18 cellular contexts compared by ENCODE assay signal in genomic region chr17:30244853-30245385, GRCh38. TPM values are rescaled to one million over a fixed set of nuclear protein-coding genes. Genes with fewer than 3 reads are reported as not detected.
DNase-seq lines count a peak whose midpoint lies in the region; FAIRE-seq and TF ChIP-seq lines count a peak whose summit lies in the region.
"Had no signal": no experiment of that assay in that cellular context is flagged by ENCODE, and none has a peak within 500 bp of the region (broad histone marks: within the 10 kb centered on the region; RNA-seq: fewer than 3 reads in every experiment).

No MANE protein-coding gene starts in this region.

- intact Hi-C loops in CD4-positive, alpha-beta memory T cell (cut with micrococcal nuclease), result no loop called here

- TF ChIP-seq CTCF in HFF-Myc (IDR thresholded peaks at IDR 0.05; ENCODE audit: low read depth, low read length, missing control alignments), result no peak
- TF ChIP-seq CTCF in astrocyte (IDR thresholded peaks at IDR 0.05; ENCODE audit: insufficient read depth, low read depth, low read length), result no peak

- POLR2A ChIA-PET in CD4-positive, alpha-beta memory T cell (lab: Charles Lee; ENCODE audit: partially characterized antibody), result interaction anchor here (0.9 kb wide), 1 partner anchor 8 kb away, joined by 3 read pairs; no protein-coding TSS in a partner anchor

- H3K4me2 ChIP-seq in astrocyte (ENCODE audit: low read length), result peak overlapping the region; percentile 48

- H3K9me3 Mint-ChIP-seq in astrocyte (ENCODE audit: unreplicated experiment), result peaks cover 8% of the 10 kb centered on the region
- peaks cover 0 to 4% (median 0%) of the 10 kb centered on the region in 8 donors for H3K9me3 Mint-ChIP-seq in CD4-positive, alpha-beta memory T cell
- H3K9me3 Mint-ChIP-seq: activated CD4-positive, alpha-beta memory T cell treated with anti-CD3 and anti-CD28 coated beads, Interleukin-2, amount 10 ng/mL, durations not matched to agents 7 days and 5 days; memory B cell; stimulated activated naive CD8-positive, alpha-beta T cell treated with anti-CD3 and anti-CD28 coated beads, Interleukin-15, Interleukin-2, amounts not matched to agents 100 ng/mL and 50 ng/mL, for 24 hours had no signal

- H3K36me3 ChIP-seq in astrocyte (ENCODE audit: insufficient read depth, low read length), result peaks cover 13% of the 10 kb centered on the region
- peaks cover 20% of the 10 kb centered on the region for H3K36me3 ChIP-seq in CD4-positive, alpha-beta memory T cell (ENCODE audit: insufficient read depth, low read length)

- in situ Hi-C loops in KBM-7 (cut with MboI; ENCODE audit: low pct_unique_long_range_greater_than_20kb, low sequenced_read_pairs), result no loop called here

- H3K27ac ChIP-seq in astrocyte (ENCODE audit: low read depth, low read length), result no peak overlapping the region
- H3K27ac ChIP-seq in CD4-positive, alpha-beta memory T cell (ENCODE audit: low read depth, low read length), result no peak overlapping the region

- peaks cover 7% of the 10 kb centered on the region for H3K27me3 Mint-ChIP-seq in astrocyte (ENCODE audit: low read depth, unreplicated experiment)
- H3K27me3 Mint-ChIP-seq in CD4-positive, alpha-beta memory T cell, result peaks cover 0 to 4% of the 10 kb centered on the region in 2 donors
- H3K27me3 Mint-ChIP-seq: memory B cell had no signal

- no peaks in the 10 kb centered on the region for H3K27me3 ChIP-seq in astrocyte (ENCODE audit: insufficient read depth, low read length)
- H3K27me3 ChIP-seq in CD4-positive, alpha-beta memory T cell (ENCODE audit: insufficient read depth, low read length), result no peaks in the 10 kb centered on the region

- H3K4me1 ChIP-seq in astrocyte (ENCODE audit: insufficient read depth, low read length), result peaks cover 10% of the 10 kb centered on the region
- H3K4me1 ChIP-seq in CD4-positive, alpha-beta memory T cell (ENCODE audit: insufficient read depth, low read length), result no peaks in the 10 kb centered on the region

- H3K4me1 Mint-ChIP-seq in astrocyte (ENCODE audit: low read depth, unreplicated experiment), result peaks cover 7% of the 10 kb centered on the region
- H3K4me1 Mint-ChIP-seq in CD4-positive, alpha-beta memory T cell, result peaks cover 0 to under 1% (median 0%) of the 10 kb centered on the region in 4 donors
- H3K4me1 Mint-ChIP-seq: activated CD4-positive, alpha-beta memory T cell treated with anti-CD3 and anti-CD28 coated beads, Interleukin-2, amount 10 ng/mL, durations not matched to agents 7 days and 5 days; memory B cell; nephron progenitor cell had no signal

- peak; percentile 87 for DNase-seq in AG08395 (ENCODE audit: low spot score)
- peak; percentile 33 for DNase-seq in HFF-Myc (ENCODE audit: extremely low read depth, low read depth)
- peak; percentile 57 for DNase-seq in astrocyte (ENCODE audit: low read depth)
- DNase-seq in glomerular visceral epithelial cell (ENCODE audit: extremely low spot score), result peak; percentile 23
- no peak for DNase-seq in CD4-positive, alpha-beta memory T cell
- no peak for DNase-seq in NCI-H2196 (lab: John Stamatoyannopoulos, UW; ENCODE audit: unreplicated experiment)
- no peak for DNase-seq in stimulated activated CD4-positive, alpha-beta T cell treated with anti-CD3 and anti-CD28 coated beads, Interleukin-4, amount 100 ng/mL, for 1 hour
- no peak for DNase-seq in KBM-7
- DNase-seq: activated CD4-positive, alpha-beta memory T cell treated with anti-CD3 and anti-CD28 coated beads, Interleukin-2, amount 10 ng/mL, durations not matched to agents 7 days and 5 days; activated T-cell treated with anti-CD3 and anti-CD28 coated beads, Interleukin-2, amount 50 U/mL, for 48 hours; Caco-2; caudate nucleus; NCI-H82; nephron progenitor cell had no signal

- H3K4me3 Mint-ChIP-seq in astrocyte (ENCODE audit: unreplicated experiment), result no peak overlapping the region
- no peak overlapping the region for H3K4me3 Mint-ChIP-seq in CD4-positive, alpha-beta memory T cell
- H3K4me3 Mint-ChIP-seq: activated CD4-positive, alpha-beta memory T cell treated with anti-CD3 and anti-CD28 coated beads, Interleukin-2, amount 10 ng/mL, durations not matched to agents 7 days and 5 days; memory B cell; nephron progenitor cell; stimulated activated naive CD8-positive, alpha-beta T cell treated with anti-CD3 and anti-CD28 coated beads, Interleukin-15, Interleukin-2, amounts not matched to agents 100 ng/mL and 50 ng/mL, for 24 hours had no signal

- H3K9ac ChIP-seq in astrocyte (ENCODE audit: low read length), result no peak overlapping the region

- H3K9me3 ChIP-seq in astrocyte (ENCODE audit: insufficient read depth, low read depth, low read length), result no peaks in the 10 kb centered on the region
- no peaks in the 10 kb centered on the region for H3K9me3 ChIP-seq in CD4-positive, alpha-beta memory T cell (ENCODE audit: control insufficient read depth in 1 of 2, low read length in 2 of 2)
- H3K9me3 ChIP-seq: Caco-2 had no signal

- no peak overlapping the region for H2AFZ ChIP-seq in astrocyte (ENCODE audit: low read depth, low read length)

- H3K27ac Mint-ChIP-seq in astrocyte (ENCODE audit: unreplicated experiment), result no peak overlapping the region
- no peak overlapping the region for H3K27ac Mint-ChIP-seq in CD4-positive, alpha-beta memory T cell
- H3K27ac Mint-ChIP-seq: activated CD4-positive, alpha-beta memory T cell treated with anti-CD3 and anti-CD28 coated beads, Interleukin-2, amount 10 ng/mL, durations not matched to agents 7 days and 5 days; memory B cell; nephron progenitor cell; stimulated activated naive CD8-positive, alpha-beta T cell treated with anti-CD3 and anti-CD28 coated beads, Interleukin-15, Interleukin-2, amounts not matched to agents 100 ng/mL and 50 ng/mL, for 24 hours had no signal

- H3K4me3 ChIP-seq in HFF-Myc (replicated peaks; ENCODE audit: low read depth, low read length) (no peak overlapping the region), astrocyte (ENCODE audit: insufficient read depth, low read depth, low read length) (no peak overlapping the region)
- H3K4me3 ChIP-seq in CD4-positive, alpha-beta memory T cell (ENCODE audit: low read length in 2 of 2), result no peak overlapping the region

- H4K20me1 ChIP-seq in astrocyte (ENCODE audit: insufficient read depth, low read length), result no peaks in the 10 kb centered on the region

- CTCF ChIA-PET in CD4-positive, alpha-beta memory T cell (lab: Charles Lee; ENCODE audit: partially characterized antibody), result interaction anchor here (0.6 kb wide), 1 partner anchor 672 kb away, joined by 3 read pairs; no protein-coding TSS in a partner anchor

- H3K36me3 Mint-ChIP-seq in astrocyte (ENCODE audit: low read depth, unreplicated experiment), result peaks cover 25% of the 10 kb centered on the region
- H3K36me3 Mint-ChIP-seq in CD4-positive, alpha-beta memory T cell, result peaks cover 31 to 39% of the 10 kb centered on the region in 2 donors

- H3K79me2 ChIP-seq in astrocyte (ENCODE audit: insufficient read depth, low read length), result no peaks in the 10 kb centered on the region

- peak; percentile 78 for FAIRE-seq in astrocyte (lab: Jason Lieb, UNC)
- FAIRE-seq: islet of Langerhans had no signal

RNA-seq across cellular contexts. Expression of gene SLC6A4, which starts 9.4 kb away (rescaled TPM):
- not detected in 2 replicates for total RNA-seq in astrocyte
- total RNA-seq in CD4-positive, alpha-beta memory T cell, result not detected
- not detected for polyA plus RNA-seq in CD4-positive, alpha-beta memory T cell
- total RNA-seq: A673 had no signal

RNA-seq across cellular contexts. Expression of gene BLMH, which starts 46.8 kb away (rescaled TPM):
- 36.2 TPM in 2 replicates for total RNA-seq in astrocyte
- 10 to 100 TPM; 54.0 to 57.6 TPM for total RNA-seq in CD4-positive, alpha-beta memory T cell
- 10 to 100 TPM; 19.4 to 36.8 TPM for polyA plus RNA-seq in CD4-positive, alpha-beta memory T cell

Comparison
In these comparisons a context has a peak if more than half of its experiments do, and no peak if none do; other contexts are left out.
1. DNase-seq: peak in AG08395 (single experiment), HFF-Myc (single experiment), astrocyte (single experiment) and glomerular visceral epithelial cell (single experiment); none in CD4-positive, alpha-beta memory T cell (0 of 5), NCI-H2196 (single experiment), stimulated activated CD4-positive, alpha-beta T cell treated with anti-CD3 and anti-CD28 coated beads, Interleukin-4, amount 100 ng/mL, for 1 hour (single experiment) and KBM-7 (single experiment).